ENCODE assay signal across 8 cellular contexts in genomic region chr2:9638532-9638931, GRCh38. TPM values are rescaled to one million over a fixed set of nuclear protein-coding genes. Genes with fewer than 3 reads are reported as not detected.
A peak's percentile ranks its signal among the peaks of the same experiment; 100 is the strongest.
DNase-seq lines count a peak whose midpoint lies in the region; ATAC-seq, FAIRE-seq and TF ChIP-seq lines count a peak whose summit lies in the region.

No MANE protein-coding gene starts in this region.

- peak overlapping the region; percentile 67 for H3K4me2 ChIP-seq in HCT116 (ENCODE audit: low read length)
- peak overlapping the region; percentile 73 for H3K4me2 ChIP-seq in astrocyte (ENCODE audit: low read length)

- H2AFZ ChIP-seq in HCT116 (ENCODE audit: low read depth, low read length, poor library complexity, severe bottlenecking) = no peak overlapping the region
- no peak overlapping the region for H2AFZ ChIP-seq in astrocyte (ENCODE audit: low read depth, low read length)

- no peaks in the 10 kb centered on the region for H3K9me3 ChIP-seq in HCT116 (ENCODE audit: control insufficient read depth in 1 of 2, insufficient read depth in 1 of 2, low read depth in 1 of 2, low read length in 2 of 2)
- H3K9me3 ChIP-seq in astrocyte (ENCODE audit: insufficient read depth, low read depth, low read length) = no peaks in the 10 kb centered on the region

- peak; percentile 42 for ATAC-seq in HCT116
- no peak for ATAC-seq in HG02642 (IDR thresholded peaks at IDR 0.05; ENCODE audit: poor library complexity, unreplicated experiment)
- ATAC-seq in HG03097 (IDR thresholded peaks at IDR 0.05; ENCODE audit: low FRiP score, unreplicated experiment) = no peak

- no TSS peak for BruUV-seq in HCT116 (replicated peaks; lab: Mats Ljungman, UMichigan)

- peaks cover 2% of the 10 kb centered on the region for H3K27me3 Mint-ChIP-seq in astrocyte (ENCODE audit: low read depth, unreplicated experiment)

- no peaks in the 10 kb centered on the region; the same call in 1 of the 2 replicates for H3K27me3 ChIP-seq in HCT116 (ENCODE audit: insufficient read depth, low read length)
- no peaks in the 10 kb centered on the region for H3K27me3 ChIP-seq in astrocyte (ENCODE audit: insufficient read depth, low read length)

- H3K4me3 Mint-ChIP-seq in astrocyte (ENCODE audit: unreplicated experiment) = no peak overlapping the region

- H3K9me3 Mint-ChIP-seq in astrocyte (ENCODE audit: unreplicated experiment) = no peaks in the 10 kb centered on the region

- no peaks in the 10 kb centered on the region for H3K36me3 Mint-ChIP-seq in astrocyte (ENCODE audit: low read depth, unreplicated experiment)

- POLR2A ChIA-PET in HCT116 (lab: Charles Lee) = interaction anchor here (1.4 to 2.1 kb wide), 2 partner anchors 8 to 18 kb away, joined by 4 to 9 read pairs; partner anchors contain the start of gene YWHAQ

- H3K27ac ChIP-seq in HCT116 (ENCODE audit: low read depth, low read length) (no peak overlapping the region), astrocyte (ENCODE audit: low read depth, low read length) (no peak overlapping the region)

- FAIRE-seq in astrocyte (lab: Jason Lieb, UNC) = peak; percentile 29

- peak overlapping the region; percentile 15 for H3K27ac Mint-ChIP-seq in astrocyte (ENCODE audit: unreplicated experiment)

- no peak for TF ChIP-seq CTCF in HCT116 (IDR thresholded peaks at IDR 0.05 in 2 of 3, conservative IDR thresholded peaks at IDR 0.05 in 1 of 3; ENCODE audit: borderline replicate concordance in 1 of 3, insufficient read depth in 1 of 3, low read depth in 2 of 3, low read length in 2 of 3)
- TF ChIP-seq CTCF in astrocyte (IDR thresholded peaks at IDR 0.05; ENCODE audit: insufficient read depth, low read depth, low read length) = no peak

- no peaks in the 10 kb centered on the region for H3K36me3 ChIP-seq in HCT116 (ENCODE audit: control insufficient read depth in 1 of 2, insufficient read depth in 2 of 2, low read length in 2 of 2)
- no peaks in the 10 kb centered on the region for H3K36me3 ChIP-seq in astrocyte (ENCODE audit: insufficient read depth, low read length)

- H3K9me2 ChIP-seq in HCT116 (ENCODE audit: insufficient read depth) = no peaks in the 10 kb centered on the region

- CTCF ChIA-PET in HCT116 (lab: Charles Lee) = no interaction called here

- DNase-seq in HCT116 (ENCODE audit: low read depth, low spot score) = peak; percentile 22
- DNase-seq in astrocyte (ENCODE audit: low read depth) = peak; percentile 86
- DNase-seq in hypothalamus (lab: John Stamatoyannopoulos, UW) = peak in 44 of 51 donors; percentile 14 to 90 (median 76)
- peak; percentile 11 for DNase-seq in stimulated activated CD8-positive, alpha-beta memory T cell treated with anti-CD3 and anti-CD28 coated beads, Interleukin-4, amount 100 ng/mL, for 48 hours
- DNase-seq in stimulated activated CD4-positive, alpha-beta T cell treated with anti-CD3 and anti-CD28 coated beads, Interleukin-12 subunit alpha, Interleukin-12 subunit beta, amount 100 ng/mL, for 4 hours = no peak
- no peak for DNase-seq in activated CD4-positive, CD25-positive, alpha-beta regulatory T cell treated with anti-CD3 and anti-CD28 coated beads, Interleukin-2, amount 50 U/mL, for 72 hours

- H3K9ac ChIP-seq in HCT116 (ENCODE audit: low read length) (peak overlapping the region; percentile 18; the same call in 1 of the 2 replicates), astrocyte (ENCODE audit: low read length) (peak overlapping the region; percentile 11)

- no peaks in the 10 kb centered on the region for H4K20me1 ChIP-seq in HCT116 (ENCODE audit: insufficient read depth)
- H4K20me1 ChIP-seq in astrocyte (ENCODE audit: insufficient read depth, low read length) = no peaks in the 10 kb centered on the region

- RAD21 ChIA-PET in HCT116 (lab: Charles Lee; ENCODE audit: low non-redundant PET in 1 of 2, low total read pairs in 2 of 2, uncharacterized antibody in 2 of 2, unreplicated experiment in 2 of 2) = no interaction called here

- peaks cover 35% of the 10 kb centered on the region for H3K4me1 Mint-ChIP-seq in astrocyte (ENCODE audit: low read depth, unreplicated experiment)

- TF ChIP-seq RAD21 in HCT116 (IDR thresholded peaks at IDR 0.05; ENCODE audit: low read depth) = no peak

- H3K79me2 ChIP-seq in HCT116 (ENCODE audit: insufficient read depth, low read length) (no peaks in the 10 kb centered on the region), astrocyte (ENCODE audit: insufficient read depth, low read length) (no peaks in the 10 kb centered on the region)

- H3K4me1 ChIP-seq in HCT116 (ENCODE audit: control insufficient read depth in 1 of 2, insufficient read depth in 2 of 2, low read length in 2 of 2) (peaks cover 14 to 29% of the 10 kb centered on the region in 2 experiments; a peak in 3 of 4 replicates), astrocyte (ENCODE audit: insufficient read depth, low read length) (peaks cover 29% of the 10 kb centered on the region)

- TF ChIP-seq POLR2A in HCT116 (IDR thresholded peaks at IDR 0.05; ENCODE audit: borderline replicate concordance, extremely low read depth, insufficient read depth, insufficient read length) = no peak

- no peak overlapping the region for H3K4me3 ChIP-seq in HCT116 (replicated peaks in 1 of 2; ENCODE audit: low read depth in 1 of 2, low read length in 2 of 2)
- no peak overlapping the region for H3K4me3 ChIP-seq in astrocyte (ENCODE audit: insufficient read depth, low read depth, low read length)

- intact Hi-C loops in HCT116 (cut with micrococcal nuclease) = no loop called here

TF ChIP-seq in HCT116, 20 proteins besides CTCF, POLR2A, EP300 and RAD21:
- no peak for TF ChIP-seq YY1 (IDR thresholded peaks at IDR 0.05; ENCODE audit: extremely low read depth, insufficient replicate concordance, low read depth, low read length)
- TF ChIP-seq SP1 (IDR thresholded peaks at IDR 0.05; ENCODE audit: low read depth) = peak; percentile 23; the same call in 1 of the 2 replicates
- TF ChIP-seq REST (IDR thresholded peaks at IDR 0.05; ENCODE audit: low read depth) = no peak
- TF ChIP-seq TCF7L2 (IDR thresholded peaks at IDR 0.05; ENCODE audit: borderline replicate concordance, extremely low read depth, insufficient read depth, insufficient read length) = no peak
- no peak for TF ChIP-seq JUND (IDR thresholded peaks at IDR 0.05)

RNA-seq across cellular contexts. Expression of gene YWHAQ, which starts 7.7 kb away (rescaled TPM):
- total RNA-seq in HCT116 (2021; ENCODE audit: unreplicated experiment) (365 TPM), astrocyte (358 and 408 TPM in 2 replicates)
- polyA plus RNA-seq in HCT116 (2012) = 245 and 251 TPM in 2 replicates

Comparison
In these comparisons a context has a peak if more than half of its experiments do, and no peak if none do; other contexts are left out.
1. DNase-seq: peak in HCT116 (single experiment), astrocyte (single experiment), hypothalamus (44 of 51) and stimulated activated CD8-positive, alpha-beta memory T cell treated with anti-CD3 and anti-CD28 coated beads, Interleukin-4, amount 100 ng/mL, for 48 hours (single experiment); none in stimulated activated CD4-positive, alpha-beta T cell treated with anti-CD3 and anti-CD28 coated beads, Interleukin-12 subunit alpha, Interleukin-12 subunit beta, amount 100 ng/mL, for 4 hours (single experiment) and activated CD4-positive, CD25-positive, alpha-beta regulatory T cell treated with anti-CD3 and anti-CD28 coated beads, Interleukin-2, amount 50 U/mL, for 72 hours (single experiment).